ENCODE assay signal across 26 cellular contexts in the genomic region with DNA sequence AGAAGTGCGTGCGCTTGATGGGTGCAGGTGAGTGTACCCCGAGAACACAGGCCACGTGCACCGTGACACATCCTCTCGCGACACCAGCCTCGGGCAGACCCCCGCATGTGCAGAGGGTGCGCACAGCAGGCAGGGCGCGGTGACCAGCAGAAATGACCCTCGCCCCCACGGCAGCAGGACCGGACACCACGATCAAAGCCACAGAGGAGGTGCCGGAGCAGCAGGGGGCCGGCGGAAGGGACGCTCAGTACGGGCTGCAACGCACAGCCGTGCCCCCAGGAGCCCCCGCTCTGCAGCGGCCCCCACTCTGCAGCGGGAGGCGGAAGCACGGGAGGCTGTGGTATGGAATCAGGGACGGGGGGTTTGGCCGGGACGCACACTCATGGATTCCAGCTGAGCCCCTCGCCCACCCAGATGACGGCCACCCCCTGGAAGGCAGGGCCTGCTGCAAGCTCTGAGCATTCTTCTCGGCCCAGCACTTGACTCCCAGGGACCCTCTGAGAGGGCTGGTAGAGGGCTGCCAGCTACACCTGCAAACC. TPM values are rescaled to one million over a fixed set of nuclear protein-coding genes. Genes with fewer than 3 reads are reported as not detected.
DNase-seq lines count a peak whose midpoint lies in the region; ATAC-seq and TF ChIP-seq lines count a peak whose summit lies in the region.
"Had no signal": no experiment of that assay in that cellular context is flagged by ENCODE, and none has a peak within 500 bp of the region (broad histone marks: within the 10 kb centered on the region; RNA-seq: fewer than 3 reads in every experiment).

No MANE protein-coding gene starts in this region.

- H3K9me3 ChIP-seq in HUES64 (ENCODE audit: insufficient read depth, low read depth, low read length) (0 out of 2 replicates have a peak, but pooled peaks cover 3% of the 10 kb centered on the region), right atrium auricular region (no peaks in the 10 kb centered on the region), gastrocnemius medialis (no peaks in the 10 kb centered on the region)

- no peak overlapping the region for H3K4me3 Mint-ChIP-seq in WTC11
- H3K4me3 Mint-ChIP-seq: activated CD8-positive, alpha-beta memory T cell treated with anti-CD3 and anti-CD28 coated beads, Interleukin-2, amount 10 ng/mL, durations not matched to agents 7 days and 5 days; activated naive CD8-positive, alpha-beta T cell treated with anti-CD3 and anti-CD28 coated beads, Interleukin-2, amount 50 U/mL, for 24 hours; activated T-helper 17 cell treated with anti-CD3 and anti-CD28 coated beads, Interleukin-2, amount 50 U/mL, for 72 hours; memory B cell; natural killer cell; stimulated activated naive CD8-positive, alpha-beta T cell treated with anti-CD3 and anti-CD28 coated beads, Interleukin-15, amount 100 ng/mL, for 72 hours; T-cell had no signal

- 0 out of 2 replicates have a peak overlapping the region, but pooled peaks have one; percentile 7 for H3K9ac ChIP-seq in HUES64 (ENCODE audit: low read depth, low read length)

- TF ChIP-seq CTCF in WTC11 (IDR thresholded peaks at IDR 0.05) (no peak), right atrium auricular region (IDR thresholded peaks at IDR 0.05) (no peak), gastrocnemius medialis (IDR thresholded peaks at IDR 0.05 in 4 of 5, conservative IDR thresholded peaks at IDR 0.05 in 1 of 5) (no peak), dorsolateral prefrontal cortex (IDR thresholded peaks at IDR 0.05 in 54 of 56, conservative IDR thresholded peaks at IDR 0.05 in 2 of 56; ENCODE audit: low read depth in 1 of 56, partially characterized antibody in 56 of 56) (no peak)

- DNase-seq in WTC11 (ENCODE audit: low spot score) (no peak), right atrium auricular region (ENCODE audit: low spot score) (no peak), gastrocnemius medialis (no peak), NOMO-1 treated with dmso at 0.1 percent for 144 hours (lab: John Stamatoyannopoulos, UW; ENCODE audit: unreplicated experiment) (no peak), T-helper 1 cell (no peak), dorsolateral prefrontal cortex (no peak), amygdala (lab: John Stamatoyannopoulos, UW) (no peak)
- DNase-seq: activated CD4-positive, alpha-beta T cell treated with anti-CD3 and anti-CD28 coated beads for 4 hours; activated CD8-positive, alpha-beta memory T cell treated with anti-CD3 and anti-CD28 coated beads, Interleukin-2, amount 10 ng/mL, durations not matched to agents 7 days and 5 days; activated naive CD8-positive, alpha-beta T cell treated with anti-CD3 and anti-CD28 coated beads, Interleukin-2, amount 50 U/mL, for 24 hours; dermis blood vessel endothelial cell; kidney glomerular epithelial cell; natural killer cell; NCI-H1092; NCI-H2081; NCI-H510A; NK-92 treated with Interleukin-12 subunit alpha and Interleukin-12 subunit beta, amount 100 ng/mL, for 24 hours; RPMI8226; small intestine; stimulated activated CD4-positive, alpha-beta T cell treated with anti-CD3 and anti-CD28 coated beads, Interleukin-4, amount 100 ng/mL, for 4 hours; stimulated activated naive CD8-positive, alpha-beta T cell treated with anti-CD3 and anti-CD28 coated beads, Interleukin-15, amount 100 ng/mL, for 72 hours; T-cell; trophoblast cell had no signal

- H3K27me3 Mint-ChIP-seq in WTC11 (ENCODE audit: low read depth): peaks cover 15% of the 10 kb centered on the region

- peaks cover 31% of the 10 kb centered on the region for H3K4me1 Mint-ChIP-seq in WTC11

- H3K4me3 ChIP-seq in HUES64 (ENCODE audit: low read length) (no peak overlapping the region), right atrium auricular region (peak overlapping the region; percentile 21 to 25), gastrocnemius medialis (peak overlapping the region in 3 of 4 donors; percentile 23 to 65 (median 44)), dorsolateral prefrontal cortex (no peak overlapping the region)

- H3K27ac ChIP-seq in HUES64 (ENCODE audit: low read depth, low read length) (peak overlapping the region; percentile 56), right atrium auricular region (peak overlapping the region; percentile 88 to 95), gastrocnemius medialis (peak overlapping the region; percentile 89 to 98 (median 94)), dorsolateral prefrontal cortex (no peak overlapping the region)

- peaks cover 7% of the 10 kb centered on the region; the same call in 1 of the 2 replicates for H3K36me3 Mint-ChIP-seq in WTC11
- H3K36me3 Mint-ChIP-seq: activated CD8-positive, alpha-beta memory T cell treated with anti-CD3 and anti-CD28 coated beads, Interleukin-2, amount 10 ng/mL, durations not matched to agents 7 days and 5 days; natural killer cell had no signal

- peaks cover 26% of the 10 kb centered on the region for H3K4me1 ChIP-seq in HUES64 (ENCODE audit: insufficient read depth, low read length)
- peaks cover 0 to 48% of the 10 kb centered on the region in 2 donors for H3K4me1 ChIP-seq in right atrium auricular region
- peaks cover 40 to 47% of the 10 kb centered on the region in 2 donors for H3K4me1 ChIP-seq in gastrocnemius medialis

- H3K27ac Mint-ChIP-seq in WTC11: peak overlapping the region; percentile 98
- H3K27ac Mint-ChIP-seq: activated CD8-positive, alpha-beta memory T cell treated with anti-CD3 and anti-CD28 coated beads, Interleukin-2, amount 10 ng/mL, durations not matched to agents 7 days and 5 days; activated naive CD8-positive, alpha-beta T cell treated with anti-CD3 and anti-CD28 coated beads, Interleukin-2, amount 50 U/mL, for 24 hours; activated T-helper 17 cell treated with anti-CD3 and anti-CD28 coated beads, Interleukin-2, amount 50 U/mL, for 72 hours; memory B cell; natural killer cell; T-cell had no signal

- CTCF ChIA-PET in WTC11 (lab: Charles Lee): no interaction called here

- 91% methylated on average over 34 of the region's 34 CpGs for WGBS in HUES64

- H3K9me3 Mint-ChIP-seq in WTC11: no peaks in the 10 kb centered on the region
- H3K9me3 Mint-ChIP-seq: activated naive CD8-positive, alpha-beta T cell treated with anti-CD3 and anti-CD28 coated beads, Interleukin-2, amount 50 U/mL, for 24 hours; activated T-helper 17 cell treated with anti-CD3 and anti-CD28 coated beads, Interleukin-2, amount 50 U/mL, for 72 hours; memory B cell; natural killer cell; stimulated activated naive CD8-positive, alpha-beta T cell treated with anti-CD3 and anti-CD28 coated beads, Interleukin-15, amount 100 ng/mL, for 72 hours; T-cell had no signal

- POLR2A ChIA-PET in WTC11 (lab: Charles Lee): no interaction called here

- no peaks in the 10 kb centered on the region for H3K36me3 ChIP-seq in HUES64 (ENCODE audit: insufficient read depth, low read length)
- H3K36me3 ChIP-seq in right atrium auricular region: no peaks in the 10 kb centered on the region
- no peaks in the 10 kb centered on the region for H3K36me3 ChIP-seq in gastrocnemius medialis

- intact Hi-C loops in gastrocnemius medialis (cut with DNase I; ENCODE audit: low total_unique reads) (loop anchor here (2.0 kb wide), 1 partner anchor 51 kb away; the partner anchor contains the start of gene GTPBP6), dorsolateral prefrontal cortex (cut with DNase I) (no loop called here)

- ATAC-seq in WTC11 (no peak), gastrocnemius medialis (no peak)
- ATAC-seq: activated CD8-positive, alpha-beta memory T cell treated with anti-CD3 and anti-CD28 coated beads, Interleukin-2, amount 10 ng/mL, durations not matched to agents 7 days and 5 days; activated naive CD8-positive, alpha-beta T cell treated with anti-CD3 and anti-CD28 coated beads, Interleukin-2, amount 50 U/mL, for 24 hours; activated T-helper 17 cell treated with anti-CD3 and anti-CD28 coated beads, Interleukin-2, amount 50 U/mL, for 72 hours; natural killer cell; stimulated activated naive CD8-positive, alpha-beta T cell treated with anti-CD3 and anti-CD28 coated beads, Interleukin-15, amount 100 ng/mL, for 72 hours; T-cell had no signal

- in situ Hi-C loops in gastrocnemius medialis (cut with MboI; ENCODE audit: low sequenced_read_pairs in 4 of 4): no loop called here

- peaks cover 25% of the 10 kb centered on the region for H3K27me3 ChIP-seq in HUES64 (ENCODE audit: insufficient read depth, low read length)
- H3K27me3 ChIP-seq in right atrium auricular region: no peaks in the 10 kb centered on the region
- no peaks in the 10 kb centered on the region for H3K27me3 ChIP-seq in gastrocnemius medialis
- peaks cover 0 to 55% (median 36%) of the 10 kb centered on the region in 45 donors for H3K27me3 ChIP-seq in dorsolateral prefrontal cortex

- no peak for TF ChIP-seq POLR2A in gastrocnemius medialis (IDR thresholded peaks at IDR 0.05)

TF ChIP-seq in WTC11, 78 proteins besides CTCF, POLR2A, EP300 and RAD21:
- TF ChIP-seq TP53 (CRISPR knock-in tag; IDR thresholded peaks at IDR 0.05): no peak
- no peak for TF ChIP-seq ESRRA (CRISPR knock-in tag; IDR thresholded peaks at IDR 0.05; ENCODE audit: borderline replicate concordance)
- no peak for TF ChIP-seq EMX1 (CRISPR knock-in tag; IDR thresholded peaks at IDR 0.05)
- TF ChIP-seq, protein P1, sequence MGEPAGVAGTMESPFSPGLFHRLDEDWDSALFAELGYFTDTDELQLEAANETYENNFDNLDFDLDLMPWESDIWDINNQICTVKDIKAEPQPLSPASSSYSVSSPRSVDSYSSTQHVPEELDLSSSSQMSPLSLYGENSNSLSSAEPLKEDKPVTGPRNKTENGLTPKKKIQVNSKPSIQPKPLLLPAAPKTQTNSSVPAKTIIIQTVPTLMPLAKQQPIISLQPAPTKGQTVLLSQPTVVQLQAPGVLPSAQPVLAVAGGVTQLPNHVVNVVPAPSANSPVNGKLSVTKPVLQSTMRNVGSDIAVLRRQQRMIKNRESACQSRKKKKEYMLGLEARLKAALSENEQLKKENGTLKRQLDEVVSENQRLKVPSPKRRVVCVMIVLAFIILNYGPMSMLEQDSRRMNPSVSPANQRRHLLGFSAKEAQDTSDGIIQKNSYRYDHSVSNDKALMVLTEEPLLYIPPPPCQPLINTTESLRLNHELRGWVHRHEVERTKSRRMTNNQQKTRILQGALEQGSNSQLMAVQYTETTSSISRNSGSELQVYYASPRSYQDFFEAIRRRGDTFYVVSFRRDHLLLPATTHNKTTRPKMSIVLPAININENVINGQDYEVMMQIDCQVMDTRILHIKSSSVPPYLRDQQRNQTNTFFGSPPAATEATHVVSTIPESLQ (CRISPR knock-in tag; IDR thresholded peaks at IDR 0.05): no peak
- no peak for TF ChIP-seq CREB1 (CRISPR knock-in tag; IDR thresholded peaks at IDR 0.05)

RNA-seq across cellular contexts. Expression of gene PPP2R3B, which starts 17.1 kb away (rescaled TPM):
- 39.8 TPM for polyA plus RNA-seq in HUES64 (2013, experiment 1 of 2)
- polyA plus RNA-seq in HUES64 (2013, experiment 2 of 2): 43.6 TPM
- total RNA-seq in WTC11 (2021) (103 to 130 TPM (median 107 TPM) in 3 replicates), right atrium auricular region (10 to 100 TPM; 58.6 to 70.1 TPM), gastrocnemius medialis (100 to 1,000 TPM in 1 of 4 donors, 10 to 100 TPM in 3; 53.8 to 103 (median 69.4) TPM), dorsolateral prefrontal cortex (10 to 100 TPM in 115 of 120 experiments, 1 to 10 TPM in 5; 5.9 to 41.0 (median 18.3) TPM)

RNA-seq across cellular contexts. Expression of gene GTPBP6, which starts 51.0 kb away (rescaled TPM):
- 46.4 TPM for polyA plus RNA-seq in HUES64 (2013, experiment 1 of 2)
- 44.4 TPM for polyA plus RNA-seq in HUES64 (2013, experiment 2 of 2)
- total RNA-seq in WTC11 (2021) (63.9 to 68.5 TPM (median 67.9 TPM) in 3 replicates), right atrium auricular region (10 to 100 TPM; 44.6 to 52.1 TPM), gastrocnemius medialis (10 to 100 TPM; 40.1 to 79.4 (median 46.9) TPM), dorsolateral prefrontal cortex (10 to 100 TPM; 33.8 to 91.4 (median 51.5) TPM)

Comparison
In these comparisons a context has a peak if more than half of its experiments do, and no peak if none do; other contexts are left out.
1. H3K27ac ChIP-seq: peak in HUES64 (single experiment), right atrium auricular region (2 of 2) and gastrocnemius medialis (4 of 4); none in dorsolateral prefrontal cortex (0 of 59).
2. H3K4me3 ChIP-seq: peak in right atrium auricular region (2 of 2) and gastrocnemius medialis (3 of 4); none in HUES64 (single experiment) and dorsolateral prefrontal cortex (0 of 59).